Comparison of ENCODE assay signal across 8 cellular contexts in the genomic region with DNA sequence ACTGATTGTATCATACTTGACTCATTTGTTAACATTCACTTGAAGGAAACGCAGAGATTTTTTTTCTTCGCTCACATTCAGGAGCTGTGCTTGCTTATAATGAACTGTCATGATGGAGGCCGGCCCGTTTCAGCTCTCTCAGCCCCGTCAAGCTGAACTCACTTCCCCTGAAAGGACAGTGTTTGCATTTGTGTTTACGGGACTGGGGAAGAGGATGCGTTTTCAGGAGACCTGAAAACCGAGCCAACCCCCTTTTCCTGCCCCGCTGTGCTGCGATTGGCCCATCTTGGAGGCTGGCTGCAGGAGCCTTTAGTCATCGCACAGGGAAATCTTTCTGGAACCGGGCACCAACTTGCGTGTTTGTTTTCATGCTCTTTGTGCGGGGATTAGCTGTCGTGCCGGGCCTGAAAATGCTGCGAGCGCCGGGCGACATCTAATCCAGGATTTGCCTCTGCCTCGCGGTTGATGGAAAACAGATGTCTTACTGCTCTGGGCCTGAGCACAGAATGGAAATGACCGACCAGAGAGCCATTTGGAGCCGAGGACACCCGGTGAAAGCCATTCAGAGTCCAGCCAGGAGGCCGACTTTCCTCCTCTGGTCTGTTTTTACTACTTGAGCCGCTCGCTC. TPM values are rescaled to one million over a fixed set of nuclear protein-coding genes. Genes with fewer than 3 reads are reported as not detected.
DNase-seq lines count a peak whose midpoint lies in the region; ATAC-seq lines count a peak whose summit lies in the region.

No MANE protein-coding gene starts in this region.

- H3K4me3 Mint-ChIP-seq in activated CD4-positive, alpha-beta memory T cell treated with anti-CD3 and anti-CD28 coated beads, Interleukin-2, amount 10 ng/mL, durations not matched to agents 7 days and 5 days: peak overlapping the region; percentile 65

- CTCF ChIA-PET in activated CD4-positive, alpha-beta memory T cell treated with anti-CD3 and anti-CD28 coated beads, Interleukin-2, amount 10 ng/mL, durations not matched to agents 7 days and 5 days (lab: Charles Lee): interaction anchor here (1.2 kb wide), 1 partner anchor 62 kb away, joined by 4 read pairs; no protein-coding TSS in a partner anchor

- H3K27me3 ChIP-seq in mesendoderm (ENCODE audit: insufficient read depth, low read length, poor library complexity): no peaks in the 10 kb centered on the region

- H3K4me2 ChIP-seq in mesendoderm (ENCODE audit: low read length): peak overlapping the region; percentile 59

- H3K27ac ChIP-seq in epithelial cell of prostate (peak overlapping the region; percentile 77), mesendoderm (ENCODE audit: low read depth, low read length) (peak overlapping the region; percentile 10), substantia nigra (ENCODE audit: low read depth, low read length, poor library complexity, severe bottlenecking) (peak overlapping the region; percentile 86)

- no peak overlapping the region for H3K27ac Mint-ChIP-seq in activated CD4-positive, alpha-beta memory T cell treated with anti-CD3 and anti-CD28 coated beads, Interleukin-2, amount 10 ng/mL, durations not matched to agents 7 days and 5 days

- no peaks in the 10 kb centered on the region for H3K36me3 ChIP-seq in mesendoderm (ENCODE audit: control insufficient read depth, insufficient read depth, low read length)

- H3K4me1 Mint-ChIP-seq in activated CD4-positive, alpha-beta memory T cell treated with anti-CD3 and anti-CD28 coated beads, Interleukin-2, amount 10 ng/mL, durations not matched to agents 7 days and 5 days: peaks cover 24% of the 10 kb centered on the region

- no peak overlapping the region for H3K23ac ChIP-seq in mesendoderm (ENCODE audit: low read length)

- H3K27me3 Mint-ChIP-seq in activated CD4-positive, alpha-beta memory T cell treated with anti-CD3 and anti-CD28 coated beads, Interleukin-2, amount 10 ng/mL, durations not matched to agents 7 days and 5 days: peaks cover 47% of the 10 kb centered on the region

- POLR2A ChIA-PET in activated CD4-positive, alpha-beta memory T cell treated with anti-CD3 and anti-CD28 coated beads, Interleukin-2, amount 10 ng/mL, durations not matched to agents 7 days and 5 days (lab: Charles Lee): interaction anchor here (1.2 kb wide), 1 partner anchor 17 kb away, joined by 4 read pairs; the partner anchor contains the start of gene TRIM2

- H3K9me3 Mint-ChIP-seq in activated CD4-positive, alpha-beta memory T cell treated with anti-CD3 and anti-CD28 coated beads, Interleukin-2, amount 10 ng/mL, durations not matched to agents 7 days and 5 days: no peaks in the 10 kb centered on the region

- H2BK120ac ChIP-seq in mesendoderm (ENCODE audit: low read depth, low read length): no peak overlapping the region

- H3K79me2 ChIP-seq in mesendoderm (ENCODE audit: control insufficient read depth, insufficient read depth, low read length): no peaks in the 10 kb centered on the region

- no peak overlapping the region for H2BK5ac ChIP-seq in mesendoderm (ENCODE audit: low read length)

- H3K4ac ChIP-seq in mesendoderm (ENCODE audit: low read depth, low read length): no peak overlapping the region

- H3K4me3 ChIP-seq in mesendoderm (ENCODE audit: low read length): peak overlapping the region; percentile 5

- H3K56ac ChIP-seq in mesendoderm (ENCODE audit: low read length): peak overlapping the region; percentile 87

- DNase-seq in EH (ENCODE audit: low read depth): peak; percentile 88
- peak; percentile 84 for DNase-seq in LoVo (ENCODE audit: low spot score)
- DNase-seq in activated CD4-positive, alpha-beta memory T cell treated with anti-CD3 and anti-CD28 coated beads, Interleukin-2, amount 10 ng/mL, durations not matched to agents 7 days and 5 days: peak; percentile 18
- DNase-seq in epithelial cell of prostate (ENCODE audit: low read depth, low spot score): peak; percentile 46
- DNase-seq in mesendoderm: peak; percentile 90
- DNase-seq in substantia nigra (lab: John Stamatoyannopoulos, UW): peak in 40 of 49 donors; percentile 7 to 74 (median 46)

- no peak overlapping the region for H2BK15ac ChIP-seq in mesendoderm (replicated peaks; ENCODE audit: low read depth)

- H3K18ac ChIP-seq in mesendoderm (ENCODE audit: low read length): no peak overlapping the region

- H3K36me3 Mint-ChIP-seq in activated CD4-positive, alpha-beta memory T cell treated with anti-CD3 and anti-CD28 coated beads, Interleukin-2, amount 10 ng/mL, durations not matched to agents 7 days and 5 days (ENCODE audit: low read depth): peaks cover 7% of the 10 kb centered on the region

- peak overlapping the region; percentile 74 for H3K9ac ChIP-seq in mesendoderm (ENCODE audit: low read length)

- peaks cover 3% of the 10 kb centered on the region for H3K4me1 ChIP-seq in mesendoderm (ENCODE audit: control insufficient read depth, low read depth, low read length)

- no CpG with 5 or more reads among the region's 28 CpGs for WGBS in mesendoderm (ENCODE audit: extremely low coverage, insufficient coverage, low lambda C conversion rate)

- H3K79me1 ChIP-seq in mesendoderm (ENCODE audit: low read length): no peaks in the 10 kb centered on the region

- H4K5ac ChIP-seq in mesendoderm (ENCODE audit: low read length): no peak overlapping the region

- no peak overlapping the region for H2AK5ac ChIP-seq in mesendoderm (ENCODE audit: low read length)

- H4K8ac ChIP-seq in mesendoderm (ENCODE audit: low read depth, low read length): no peak overlapping the region

- peak; percentile 32 for ATAC-seq in GM21717 (IDR thresholded peaks at IDR 0.05; ENCODE audit: unreplicated experiment)
- no peak for ATAC-seq in GM18517 (IDR thresholded peaks at IDR 0.05; ENCODE audit: unreplicated experiment)

RNA-seq across cellular contexts. Expression of gene TRIM2, which starts 18.0 kb away (rescaled TPM):
- total RNA-seq in activated CD4-positive, alpha-beta memory T cell treated with anti-CD3 and anti-CD28 coated beads, Interleukin-2, amount 10 ng/mL, durations not matched to agents 7 days and 5 days: under 1 TPM; 0.10 to 0.20 TPM
- 13.0 TPM for polyA plus RNA-seq in mesendoderm (2013, experiment 1 of 2)
- 13.2 TPM for polyA plus RNA-seq in mesendoderm (2013, experiment 2 of 2)

Comparison
In these comparisons a context has a peak if more than half of its experiments do, and no peak if none do; other contexts are left out.
1. DNase-seq: peak in every context shown above with its lines; median percentile 90 in mesendoderm; 88 in EH; 84 in LoVo; 46 in substantia nigra; 46 in epithelial cell of prostate; 18 in activated CD4-positive, alpha-beta memory T cell treated with anti-CD3 and anti-CD28 coated beads, Interleukin-2, amount 10 ng/mL, durations not matched to agents 7 days and 5 days.
2. H3K27ac ChIP-seq: peak in every context shown above with its lines; median percentile 86 in substantia nigra; 77 in epithelial cell of prostate; 10 in mesendoderm.